ENCODE assay signal across 16 cellular contexts in the genomic region with DNA sequence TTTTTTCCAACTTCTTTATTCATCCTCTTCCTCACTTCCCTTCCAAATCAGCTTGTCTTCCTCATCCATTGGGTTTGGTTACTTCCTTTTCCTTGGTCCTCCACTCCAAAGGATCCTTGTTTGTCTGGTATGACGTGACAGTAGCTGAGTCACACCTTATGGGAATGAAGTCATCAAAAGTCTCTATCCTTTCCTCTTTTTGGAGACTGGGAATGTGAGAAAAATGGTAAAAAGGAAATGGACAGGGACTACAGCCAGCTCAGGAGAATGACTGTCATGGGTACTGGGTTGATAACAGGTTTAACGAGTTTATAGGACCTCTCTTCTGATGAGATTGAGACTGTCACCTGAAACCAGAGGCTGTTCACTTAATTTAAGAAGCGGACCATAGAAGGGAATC.
DNase-seq lines count a peak whose midpoint lies in the region; ATAC-seq and TF ChIP-seq lines count a peak whose summit lies in the region.
"Had no signal": no experiment of that assay in that cellular context is flagged by ENCODE, and none has a peak within 500 bp of the region (broad histone marks: within the 10 kb centered on the region; RNA-seq: fewer than 3 reads in every experiment).

No MANE protein-coding gene starts in this region.

- TF ChIP-seq RAD21 in HCT116 (IDR thresholded peaks at IDR 0.05; ENCODE audit: low read depth), result no peak

- no peak overlapping the region for H3K4me3 ChIP-seq in ACC112 (ENCODE audit: low read depth, low read length)
- H3K4me3 ChIP-seq in HCT116 (replicated peaks in 1 of 2; ENCODE audit: low read depth in 1 of 2, low read length in 2 of 2), result no peak overlapping the region
- H3K4me3 ChIP-seq in fibroblast of pulmonary artery (replicated peaks; ENCODE audit: low read depth, low read length), result no peak overlapping the region
- H3K4me3 ChIP-seq in tibial artery, result no peak overlapping the region
- H3K4me3 ChIP-seq: SK-N-MC had no signal

- TF ChIP-seq POLR2A in HCT116 (IDR thresholded peaks at IDR 0.05; ENCODE audit: borderline replicate concordance, extremely low read depth, insufficient read depth, insufficient read length), result no peak

- POLR2A ChIA-PET in HCT116 (lab: Charles Lee), result no interaction called here

- H3K27ac ChIP-seq in ACC112 (ENCODE audit: low read depth, low read length) (peak overlapping the region; percentile 49), HCT116 (ENCODE audit: low read depth, low read length) (no peak overlapping the region), tibial artery (no peak overlapping the region)
- H3K27ac ChIP-seq: SK-N-MC had no signal

- CTCF ChIA-PET in HCT116 (lab: Charles Lee), result no interaction called here

- ATAC-seq in HCT116 (no peak), GM18907 (IDR thresholded peaks at IDR 0.05; ENCODE audit: unreplicated experiment) (no peak), HG02884 (IDR thresholded peaks at IDR 0.05; ENCODE audit: unreplicated experiment) (no peak)
- ATAC-seq: activated T-cell treated with anti-CD3 and anti-CD28 coated beads, Interleukin-2, amount 50 U/mL, for 4 hours had no signal

- no peaks in the 10 kb centered on the region for H3K36me3 ChIP-seq in ACC112 (ENCODE audit: insufficient read depth, low read length)
- H3K36me3 ChIP-seq in HCT116 (ENCODE audit: control insufficient read depth in 1 of 2, insufficient read depth in 2 of 2, low read length in 2 of 2), result no peaks in the 10 kb centered on the region
- H3K36me3 ChIP-seq in tibial artery, result no peaks in the 10 kb centered on the region

- RAD21 ChIA-PET in HCT116 (lab: Charles Lee; ENCODE audit: low non-redundant PET in 1 of 2, low total read pairs in 2 of 2, uncharacterized antibody in 2 of 2, unreplicated experiment in 2 of 2), result no interaction called here

- H3K79me2 ChIP-seq in ACC112 (ENCODE audit: control insufficient read depth, insufficient read depth, low read length, unreplicated experiment) (no peaks in the 10 kb centered on the region), HCT116 (ENCODE audit: insufficient read depth, low read length) (no peaks in the 10 kb centered on the region)

- H3K27me3 ChIP-seq in ACC112 (ENCODE audit: insufficient read depth, low read length) (no peaks in the 10 kb centered on the region), HCT116 (ENCODE audit: insufficient read depth, low read length) (no peaks in the 10 kb centered on the region), tibial artery (no peaks in the 10 kb centered on the region)

- H3K9me3 ChIP-seq in HCT116 (ENCODE audit: control insufficient read depth in 1 of 2, insufficient read depth in 1 of 2, low read depth in 1 of 2, low read length in 2 of 2), result no peaks in the 10 kb centered on the region
- no peaks in the 10 kb centered on the region for H3K9me3 ChIP-seq in tibial artery

- H3K9me2 ChIP-seq in HCT116 (ENCODE audit: insufficient read depth), result no peaks in the 10 kb centered on the region

- H2AFZ ChIP-seq in ACC112 (ENCODE audit: low read length, unreplicated experiment) (no peak overlapping the region), HCT116 (ENCODE audit: low read depth, low read length, poor library complexity, severe bottlenecking) (peak overlapping the region; percentile 85)

- no TSS peak for BruUV-seq in HCT116 (replicated peaks; lab: Mats Ljungman, UMichigan)

- H3K4me1 ChIP-seq in ACC112 (ENCODE audit: control insufficient read depth, insufficient read depth, low read length, unreplicated experiment) (peaks cover 4% of the 10 kb centered on the region), HCT116 (ENCODE audit: control insufficient read depth in 1 of 2, insufficient read depth in 2 of 2, low read length in 2 of 2) (peaks cover 0 to 6% of the 10 kb centered on the region in 2 experiments; a peak in 1 of 4 replicates), tibial artery (no peaks in the 10 kb centered on the region)

- no peaks in the 10 kb centered on the region for H4K20me1 ChIP-seq in HCT116 (ENCODE audit: insufficient read depth)

- intact Hi-C loops in HCT116 (cut with micrococcal nuclease) (no loop called here), tibial artery (cut with DNase I; ENCODE audit: low total_unique reads) (no loop called here)

- no peak for DNase-seq in HCT116 (ENCODE audit: low read depth, low spot score)
- peak; percentile 43 for DNase-seq in RKO (ENCODE audit: low spot score)
- peak; percentile 42 for DNase-seq in fibroblast of pulmonary artery (ENCODE audit: low read depth)
- DNase-seq in NCI-H146 (lab: John Stamatoyannopoulos, UW), result no peak
- no peak for DNase-seq in tibial artery
- DNase-seq: activated CD4-positive, alpha-beta T cell treated with anti-CD3 and anti-CD28 coated beads, Interleukin-2, amount 50 U/mL, for 1 hour; activated T-cell treated with anti-CD3 and anti-CD28 coated beads, Interleukin-2, amount 50 U/mL, for 4 hours; central memory CD4-positive, alpha-beta T cell; effector CD8-positive, alpha-beta T cell; glutamatergic neuron; immature natural killer cell; NCI-H2107 had no signal

- TF ChIP-seq CTCF in HCT116 (IDR thresholded peaks at IDR 0.05 in 2 of 3, conservative IDR thresholded peaks at IDR 0.05 in 1 of 3; ENCODE audit: borderline replicate concordance in 1 of 3, insufficient read depth in 1 of 3, low read depth in 2 of 3, low read length in 2 of 3), result no peak
- no peak for TF ChIP-seq CTCF in fibroblast of pulmonary artery (IDR thresholded peaks at IDR 0.05; ENCODE audit: low read length, missing control alignments)
- no peak for TF ChIP-seq CTCF in tibial artery (IDR thresholded peaks at IDR 0.05)

- no peak overlapping the region for H3K9ac ChIP-seq in HCT116 (ENCODE audit: low read length)

- H3K4me2 ChIP-seq in HCT116 (ENCODE audit: low read length), result no peak overlapping the region; the same call in 1 of the 2 replicates

TF ChIP-seq in HCT116, 20 proteins besides CTCF, POLR2A, EP300 and RAD21:
- no peak for TF ChIP-seq REST (IDR thresholded peaks at IDR 0.05; ENCODE audit: low read depth)
- no peak for TF ChIP-seq CBX3 (IDR thresholded peaks at IDR 0.05; ENCODE audit: low read depth)
- no peak for TF ChIP-seq SP1 (IDR thresholded peaks at IDR 0.05; ENCODE audit: low read depth)
- no peak for TF ChIP-seq SRF (IDR thresholded peaks at IDR 0.05; ENCODE audit: low read depth)
- 0 out of 2 replicates have a peak, but pooled peaks have one; percentile 9 for TF ChIP-seq FOSL1 (IDR thresholded peaks at IDR 0.05; ENCODE audit: low read depth)

Comparison
In these comparisons a context has a peak if more than half of its experiments do, and no peak if none do; other contexts are left out.
1. DNase-seq: peak in RKO (single experiment) and fibroblast of pulmonary artery (single experiment); none in HCT116 (single experiment), NCI-H146 (single experiment) and tibial artery (0 of 2).